Comparison of ENCODE assay signal across 1 cellular context in the genomic region with DNA sequence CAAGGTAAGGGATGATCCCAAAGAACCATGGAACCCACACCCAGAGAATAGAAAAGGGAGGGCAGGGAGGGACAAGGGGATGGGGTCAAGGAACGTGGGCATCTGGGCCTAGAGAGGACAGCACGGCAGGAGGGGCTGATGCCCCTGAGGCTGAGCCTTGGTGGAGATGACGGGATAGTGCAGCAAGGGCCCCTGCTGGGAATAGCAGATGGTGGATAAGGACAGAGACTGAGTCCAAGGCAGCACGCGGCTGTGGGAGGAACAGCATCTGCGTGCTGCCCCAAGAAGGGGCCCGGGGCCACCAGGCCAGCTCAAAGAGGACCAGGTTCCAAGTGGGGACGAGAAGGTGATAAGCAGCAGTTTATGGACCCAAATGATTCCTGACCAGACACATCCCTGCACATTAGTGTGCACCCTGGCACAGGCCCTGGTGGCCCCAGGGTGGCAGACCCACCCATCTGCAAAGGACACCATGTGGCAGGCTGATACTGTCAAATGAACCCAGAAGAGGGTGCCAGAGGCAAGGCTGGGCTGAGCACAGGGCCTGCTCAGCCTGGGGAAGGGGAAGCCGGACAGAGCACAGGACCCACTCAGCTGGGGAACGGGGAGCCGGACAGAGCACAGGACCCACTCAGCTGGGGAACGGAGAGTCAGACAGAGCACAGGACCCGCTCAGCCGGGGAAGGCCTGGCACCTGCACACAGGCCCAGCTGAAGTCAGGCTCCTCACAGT.
TF ChIP-seq lines count a peak whose summit lies in the region.

No MANE protein-coding gene starts in this region.

TF ChIP-seq in WTC11, 78 proteins besides CTCF, POLR2A, EP300 and RAD21 (continued from another document):
- TF ChIP-seq, protein P1, sequence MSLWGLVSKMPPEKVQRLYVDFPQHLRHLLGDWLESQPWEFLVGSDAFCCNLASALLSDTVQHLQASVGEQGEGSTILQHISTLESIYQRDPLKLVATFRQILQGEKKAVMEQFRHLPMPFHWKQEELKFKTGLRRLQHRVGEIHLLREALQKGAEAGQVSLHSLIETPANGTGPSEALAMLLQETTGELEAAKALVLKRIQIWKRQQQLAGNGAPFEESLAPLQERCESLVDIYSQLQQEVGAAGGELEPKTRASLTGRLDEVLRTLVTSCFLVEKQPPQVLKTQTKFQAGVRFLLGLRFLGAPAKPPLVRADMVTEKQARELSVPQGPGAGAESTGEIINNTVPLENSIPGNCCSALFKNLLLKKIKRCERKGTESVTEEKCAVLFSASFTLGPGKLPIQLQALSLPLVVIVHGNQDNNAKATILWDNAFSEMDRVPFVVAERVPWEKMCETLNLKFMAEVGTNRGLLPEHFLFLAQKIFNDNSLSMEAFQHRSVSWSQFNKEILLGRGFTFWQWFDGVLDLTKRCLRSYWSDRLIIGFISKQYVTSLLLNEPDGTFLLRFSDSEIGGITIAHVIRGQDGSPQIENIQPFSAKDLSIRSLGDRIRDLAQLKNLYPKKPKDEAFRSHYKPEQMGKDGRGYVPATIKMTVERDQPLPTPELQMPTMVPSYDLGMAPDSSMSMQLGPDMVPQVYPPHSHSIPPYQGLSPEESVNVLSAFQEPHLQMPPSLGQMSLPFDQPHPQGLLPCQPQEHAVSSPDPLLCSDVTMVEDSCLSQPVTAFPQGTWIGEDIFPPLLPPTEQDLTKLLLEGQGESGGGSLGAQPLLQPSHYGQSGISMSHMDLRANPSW (CRISPR knock-in tag; conservative IDR thresholded peaks at IDR 0.05; ENCODE audit: low read depth): no peak
- TF ChIP-seq NR1H2 (CRISPR knock-in tag; IDR thresholded peaks at IDR 0.05) (no peak), TCF7 (CRISPR knock-in tag; IDR thresholded peaks at IDR 0.05; ENCODE audit: low read depth) (no peak), ZNF396 (CRISPR knock-in tag; IDR thresholded peaks at IDR 0.05; ENCODE audit: borderline replicate concordance) (no peak), ZNF232 (CRISPR knock-in tag; IDR thresholded peaks at IDR 0.05) (no peak)
- TF ChIP-seq, protein P2, sequence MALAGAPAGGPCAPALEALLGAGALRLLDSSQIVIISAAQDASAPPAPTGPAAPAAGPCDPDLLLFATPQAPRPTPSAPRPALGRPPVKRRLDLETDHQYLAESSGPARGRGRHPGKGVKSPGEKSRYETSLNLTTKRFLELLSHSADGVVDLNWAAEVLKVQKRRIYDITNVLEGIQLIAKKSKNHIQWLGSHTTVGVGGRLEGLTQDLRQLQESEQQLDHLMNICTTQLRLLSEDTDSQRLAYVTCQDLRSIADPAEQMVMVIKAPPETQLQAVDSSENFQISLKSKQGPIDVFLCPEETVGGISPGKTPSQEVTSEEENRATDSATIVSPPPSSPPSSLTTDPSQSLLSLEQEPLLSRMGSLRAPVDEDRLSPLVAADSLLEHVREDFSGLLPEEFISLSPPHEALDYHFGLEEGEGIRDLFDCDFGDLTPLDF (CRISPR knock-in tag; IDR thresholded peaks at IDR 0.05): no peak
